ENCODE assay signal across 1 cellular context in the genomic region with DNA sequence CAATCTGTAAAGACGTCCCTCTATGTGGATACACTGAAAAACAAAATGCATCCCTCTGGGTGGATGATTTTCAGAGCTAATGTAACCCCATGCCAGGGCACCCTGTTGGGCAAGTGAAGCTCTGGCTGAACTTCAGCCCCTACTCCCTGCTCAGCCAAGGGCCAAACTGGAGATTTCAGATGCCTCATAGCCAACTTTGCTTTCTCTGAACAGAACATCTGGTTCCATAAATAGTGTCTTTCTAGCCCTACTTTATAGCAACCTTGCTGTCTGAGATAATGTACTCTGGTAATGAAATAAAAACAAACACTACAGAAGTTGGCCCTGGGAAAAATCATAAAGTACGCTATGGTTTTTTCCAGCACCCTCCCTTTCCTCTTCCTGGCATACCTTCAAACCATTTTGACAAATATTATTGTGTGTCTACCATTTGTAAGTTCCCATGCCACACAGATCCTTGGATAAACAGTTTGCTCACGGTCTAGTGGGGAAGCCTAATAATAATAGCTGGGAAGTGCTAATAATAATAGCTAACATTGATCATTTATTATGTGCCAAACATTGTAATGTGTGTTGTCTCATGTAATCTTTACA.
TF ChIP-seq lines count a peak whose summit lies in the region.

No MANE protein-coding gene starts in this region.

TF ChIP-seq in GM23338, 12 proteins besides CTCF, POLR2A, EP300 and RAD21 (continued from another document):
- TF ChIP-seq, protein P1, sequence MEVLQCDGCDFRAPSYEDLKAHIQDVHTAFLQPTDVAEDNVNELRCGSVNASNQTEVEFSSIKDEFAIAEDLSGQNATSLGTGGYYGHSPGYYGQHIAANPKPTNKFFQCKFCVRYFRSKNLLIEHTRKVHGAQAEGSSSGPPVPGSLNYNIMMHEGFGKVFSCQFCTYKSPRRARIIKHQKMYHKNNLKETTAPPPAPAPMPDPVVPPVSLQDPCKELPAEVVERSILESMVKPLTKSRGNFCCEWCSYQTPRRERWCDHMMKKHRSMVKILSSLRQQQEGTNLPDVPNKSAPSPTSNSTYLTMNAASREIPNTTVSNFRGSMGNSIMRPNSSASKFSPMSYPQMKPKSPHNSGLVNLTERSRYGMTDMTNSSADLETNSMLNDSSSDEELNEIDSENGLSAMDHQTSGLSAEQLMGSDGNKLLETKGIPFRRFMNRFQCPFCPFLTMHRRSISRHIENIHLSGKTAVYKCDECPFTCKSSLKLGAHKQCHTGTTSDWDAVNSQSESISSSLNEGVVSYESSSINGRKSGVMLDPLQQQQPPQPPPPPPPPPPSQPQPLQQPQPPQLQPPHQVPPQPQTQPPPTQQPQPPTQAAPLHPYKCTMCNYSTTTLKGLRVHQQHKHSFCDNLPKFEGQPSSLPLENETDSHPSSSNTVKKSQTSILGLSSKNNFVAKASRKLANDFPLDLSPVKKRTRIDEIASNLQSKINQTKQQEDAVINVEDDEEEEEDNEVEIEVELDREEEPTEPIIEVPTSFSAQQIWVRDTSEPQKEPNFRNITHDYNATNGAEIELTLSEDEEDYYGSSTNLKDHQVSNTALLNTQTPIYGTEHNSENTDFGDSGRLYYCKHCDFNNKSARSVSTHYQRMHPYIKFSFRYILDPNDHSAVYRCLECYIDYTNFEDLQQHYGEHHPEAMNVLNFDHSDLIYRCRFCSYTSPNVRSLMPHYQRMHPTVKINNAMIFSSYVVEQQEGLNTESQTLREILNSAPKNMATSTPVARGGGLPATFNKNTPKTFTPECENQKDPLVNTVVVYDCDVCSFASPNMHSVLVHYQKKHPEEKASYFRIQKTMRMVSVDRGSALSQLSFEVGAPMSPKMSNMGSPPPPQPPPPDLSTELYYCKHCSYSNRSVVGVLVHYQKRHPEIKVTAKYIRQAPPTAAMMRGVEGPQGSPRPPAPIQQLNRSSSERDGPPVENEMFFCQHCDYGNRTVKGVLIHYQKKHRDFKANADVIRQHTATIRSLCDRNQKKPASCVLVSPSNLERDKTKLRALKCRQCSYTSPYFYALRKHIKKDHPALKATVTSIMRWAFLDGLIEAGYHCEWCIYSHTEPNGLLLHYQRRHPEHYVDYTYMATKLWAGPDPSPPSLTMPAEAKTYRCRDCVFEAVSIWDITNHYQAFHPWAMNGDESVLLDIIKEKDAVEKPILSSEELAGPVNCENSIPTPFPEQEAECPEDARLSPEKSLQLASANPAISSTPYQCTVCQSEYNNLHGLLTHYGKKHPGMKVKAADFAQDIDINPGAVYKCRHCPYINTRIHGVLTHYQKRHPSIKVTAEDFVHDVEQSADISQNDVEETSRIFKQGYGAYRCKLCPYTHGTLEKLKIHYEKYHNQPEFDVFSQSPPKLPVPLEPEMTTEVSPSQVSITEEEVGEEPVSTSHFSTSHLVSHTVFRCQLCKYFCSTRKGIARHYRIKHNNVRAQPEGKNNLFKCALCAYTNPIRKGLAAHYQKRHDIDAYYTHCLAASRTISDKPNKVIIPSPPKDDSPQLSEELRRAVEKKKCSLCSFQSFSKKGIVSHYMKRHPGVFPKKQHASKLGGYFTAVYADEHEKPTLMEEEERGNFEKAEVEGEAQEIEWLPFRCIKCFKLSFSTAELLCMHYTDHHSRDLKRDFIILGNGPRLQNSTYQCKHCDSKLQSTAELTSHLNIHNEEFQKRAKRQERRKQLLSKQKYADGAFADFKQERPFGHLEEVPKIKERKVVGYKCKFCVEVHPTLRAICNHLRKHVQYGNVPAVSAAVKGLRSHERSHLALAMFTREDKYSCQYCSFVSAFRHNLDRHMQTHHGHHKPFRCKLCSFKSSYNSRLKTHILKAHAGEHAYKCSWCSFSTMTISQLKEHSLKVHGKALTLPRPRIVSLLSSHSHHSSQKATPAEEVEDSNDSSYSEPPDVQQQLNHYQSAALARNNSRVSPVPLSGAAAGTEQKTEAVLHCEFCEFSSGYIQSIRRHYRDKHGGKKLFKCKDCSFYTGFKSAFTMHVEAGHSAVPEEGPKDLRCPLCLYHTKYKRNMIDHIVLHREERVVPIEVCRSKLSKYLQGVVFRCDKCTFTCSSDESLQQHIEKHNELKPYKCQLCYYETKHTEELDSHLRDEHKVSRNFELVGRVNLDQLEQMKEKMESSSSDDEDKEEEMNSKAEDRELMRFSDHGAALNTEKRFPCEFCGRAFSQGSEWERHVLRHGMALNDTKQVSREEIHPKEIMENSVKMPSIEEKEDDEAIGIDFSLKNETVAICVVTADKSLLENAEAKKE (CRISPR knock-in tag; IDR thresholded peaks at IDR 0.05) = no peak
- TF ChIP-seq ZNF114 (CRISPR knock-in tag; IDR thresholded peaks at IDR 0.05) = no peak
TF ChIP-seq in GM23338: peak in this region for 0.
